1 cellular context compared by ENCODE assay signal in the genomic region with DNA sequence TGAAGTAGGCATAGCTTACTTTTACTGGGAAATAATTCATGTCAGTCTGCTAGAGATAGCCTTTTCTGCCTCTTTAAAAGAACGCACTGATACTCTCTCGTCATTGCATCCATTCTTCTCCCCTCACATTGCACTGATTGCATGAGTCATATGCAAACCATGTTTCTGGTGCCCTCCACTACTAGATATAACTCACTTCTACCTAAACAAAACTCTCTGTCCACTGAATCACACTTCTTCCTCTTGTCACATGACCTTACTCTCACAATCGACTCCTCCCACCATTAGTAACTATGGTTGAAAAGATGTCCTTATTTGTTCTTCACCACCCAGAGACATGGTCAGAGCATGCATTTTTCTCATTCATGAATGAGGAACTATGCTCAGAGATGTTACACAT.
TF ChIP-seq lines count a peak whose summit lies in the region.

No MANE protein-coding gene starts in this region.

TF ChIP-seq in K562, 482 proteins besides CTCF, POLR2A, EP300 and RAD21 (continued from another document):
- no peak for TF ChIP-seq USF2 (CRISPR knock-in tag; IDR thresholded peaks at IDR 0.05)
